Comparison of ENCODE assay signal across 33 cellular contexts in genomic region chrX:18194688-18195087, GRCh38. TPM values are rescaled to one million over a fixed set of nuclear protein-coding genes. Genes with fewer than 3 reads are reported as not detected.
DNase-seq lines count a peak whose midpoint lies in the region; ATAC-seq and TF ChIP-seq lines count a peak whose summit lies in the region.
"Had no signal": no experiment of that assay in that cellular context is flagged by ENCODE, and none has a peak within 500 bp of the region (broad histone marks: within the 10 kb centered on the region; RNA-seq: fewer than 3 reads in every experiment).

No MANE protein-coding gene starts in this region.

- H3K56ac ChIP-seq in mesendoderm (ENCODE audit: low read length): no peak overlapping the region

- H3K18ac ChIP-seq in mesendoderm (ENCODE audit: low read length): no peak overlapping the region

- no peaks in the 10 kb centered on the region for H3K9me3 ChIP-seq in esophagus squamous epithelium
- H3K9me3 ChIP-seq in body of pancreas: no peaks in the 10 kb centered on the region
- H3K9me3 ChIP-seq: left lung, Peyer's patch, upper lobe of right lung had no signal

- no peaks in the 10 kb centered on the region for H3K79me1 ChIP-seq in mesendoderm (ENCODE audit: low read length)

- WGBS in mesendoderm (ENCODE audit: extremely low coverage, insufficient coverage, low lambda C conversion rate): no CpG with 5 or more reads among the region's 1 CpG
- 28 to 48% methylated on average over 1 of the region's 1 CpG for WGBS in esophagus squamous epithelium, 2 donors
- 43 to 50% methylated on average over 1 of the region's 1 CpG for WGBS in body of pancreas, 2 donors

- H3K4ac ChIP-seq in mesendoderm (ENCODE audit: low read depth, low read length): no peak overlapping the region

- H2BK15ac ChIP-seq in mesendoderm (replicated peaks; ENCODE audit: low read depth): no peak overlapping the region

- intact Hi-C loops in esophagus squamous epithelium (cut with DNase I): no loop called here
- intact Hi-C loops in body of pancreas (cut with DNase I): no loop called here

- TF ChIP-seq POLR2A in esophagus squamous epithelium (IDR thresholded peaks at IDR 0.05): no peak
- no peak for TF ChIP-seq POLR2A in body of pancreas (IDR thresholded peaks at IDR 0.05)

- H3K79me2 ChIP-seq in mesendoderm (ENCODE audit: control insufficient read depth, insufficient read depth, low read length): no peaks in the 10 kb centered on the region
- H3K79me2 ChIP-seq: parathyroid adenoma had no signal

- no peak overlapping the region for H2AK5ac ChIP-seq in mesendoderm (ENCODE audit: low read length)

- no peak for TF ChIP-seq CTCF in esophagus squamous epithelium (IDR thresholded peaks at IDR 0.05)
- no peak for TF ChIP-seq CTCF in body of pancreas (IDR thresholded peaks at IDR 0.05)

- H3K9ac ChIP-seq in mesendoderm (ENCODE audit: low read length): no peak overlapping the region
- H3K9ac ChIP-seq: parathyroid adenoma had no signal

- H3K27me3 ChIP-seq in mesendoderm (ENCODE audit: insufficient read depth, low read length, poor library complexity) (no peaks in the 10 kb centered on the region), esophagus squamous epithelium (no peaks in the 10 kb centered on the region), body of pancreas (no peaks in the 10 kb centered on the region)
- H3K27me3 ChIP-seq: left lung, Peyer's patch, upper lobe of right lung had no signal

- DNase-seq in NCI-H526 (lab: John Stamatoyannopoulos, UW) (peak; percentile 22 to 37), NCI-H526 treated with DMSO at 0.1 percent for 48 hours (lab: John Stamatoyannopoulos, UW) (no peak), NCI-H187 treated with DMSO at 0.1 percent for 48 hours (lab: John Stamatoyannopoulos, UW) (peak; percentile 52), NCI-H510A treated with DMSO at 0.1 percent for 48 hours (lab: John Stamatoyannopoulos, UW) (peak; percentile 35), mesendoderm (peak; percentile 6), esophagus squamous epithelium (lab: John Stamatoyannopoulos, UW) (no peak), body of pancreas (no peak)
- DNase-seq: activated CD4-positive, alpha-beta T cell treated with anti-CD3 and anti-CD28 coated beads, Interleukin-2, amount 50 U/mL, for 48 hours; activated T-cell treated with anti-CD3 and anti-CD28 coated beads, Interleukin-2, amount 50 U/mL, for 72 hours; AML-193; caudate nucleus; CD4-positive, alpha-beta T cell; effector memory CD4-positive, alpha-beta T cell; glutamatergic neuron; islet precursor cell; KBM-7; left lung; NCI-H1436; NCI-H446; Peyer's patch; SHP77; small intestine; stimulated activated naive CD4-positive, alpha-beta T cell treated with Interleukin-2 at 50 U/mL for 16 hours; T-helper 17 cell; upper lobe of right lung had no signal

- H4K8ac ChIP-seq in mesendoderm (ENCODE audit: low read depth, low read length): no peak overlapping the region

- H2BK5ac ChIP-seq in mesendoderm (ENCODE audit: low read length): no peak overlapping the region

- H3K4me2 ChIP-seq in mesendoderm (ENCODE audit: low read length): no peak overlapping the region

- no peak overlapping the region for H2BK120ac ChIP-seq in mesendoderm (ENCODE audit: low read depth, low read length)

- H3K4me3 ChIP-seq in mesendoderm (ENCODE audit: low read length) (no peak overlapping the region), esophagus squamous epithelium (no peak overlapping the region), body of pancreas (no peak overlapping the region)
- H3K4me3 ChIP-seq: coronary artery, left lung, Peyer's patch, upper lobe of right lung had no signal

- H3K27ac ChIP-seq in mesendoderm (ENCODE audit: low read depth, low read length): no peak overlapping the region
- no peak overlapping the region for H3K27ac ChIP-seq in esophagus squamous epithelium
- no peak overlapping the region for H3K27ac ChIP-seq in body of pancreas
- H3K27ac ChIP-seq: coronary artery, left lung, parathyroid adenoma, Peyer's patch, upper lobe of right lung had no signal

- H3K23ac ChIP-seq in mesendoderm (ENCODE audit: low read length): no peak overlapping the region

- H4K5ac ChIP-seq in mesendoderm (ENCODE audit: low read length): no peak overlapping the region

- H3K4me1 ChIP-seq in mesendoderm (ENCODE audit: control insufficient read depth, low read depth, low read length) (no peaks in the 10 kb centered on the region), esophagus squamous epithelium (no peaks in the 10 kb centered on the region), body of pancreas (no peaks in the 10 kb centered on the region)
- H3K4me1 ChIP-seq: left lung, parathyroid adenoma, Peyer's patch, upper lobe of right lung had no signal

- no peak for ATAC-seq in GM19452 (IDR thresholded peaks at IDR 0.05; ENCODE audit: unreplicated experiment)
- ATAC-seq in body of pancreas: no peak
- ATAC-seq: activated T-cell treated with anti-CD3 and anti-CD28 coated beads, Interleukin-2, amount 50 U/mL, for 72 hours; left lung; T-helper 17 cell; upper lobe of right lung had no signal

- no peaks in the 10 kb centered on the region for H3K36me3 ChIP-seq in mesendoderm (ENCODE audit: control insufficient read depth, insufficient read depth, low read length)
- no peaks in the 10 kb centered on the region for H3K36me3 ChIP-seq in esophagus squamous epithelium
- H3K36me3 ChIP-seq in body of pancreas (replicated peaks in 1 of 2; ENCODE audit: insufficient read depth in 1 of 2, low read depth in 2 of 2): no peaks in the 10 kb centered on the region
- H3K36me3 ChIP-seq: left lung, Peyer's patch, upper lobe of right lung had no signal

RNA-seq across cellular contexts. Expression of gene BEND2, which starts 26.0 kb away (rescaled TPM):
- not detected for polyA plus RNA-seq in mesendoderm (2013, experiment 1 of 2)
- not detected for polyA plus RNA-seq in mesendoderm (2013, experiment 2 of 2)
- total RNA-seq in esophagus squamous epithelium: not detected
- total RNA-seq in body of pancreas: under 1 TPM in 1 of 2 donors, not detected in 1; under 0.01 TPM
- total RNA-seq: A673; activated T-cell treated with anti-CD3 and anti-CD28 coated beads, Interleukin-2, amount 50 U/mL, for 72 hours; CD4-positive, alpha-beta T cell; epithelial cell of proximal tubule; left lung; MCF 10A; mesenteric fat pad; neural crest cell; Peyer's patch; upper lobe of right lung had no signal
- polyA plus RNA-seq: small intestine had no signal

Comparison
In these comparisons a context has a peak if more than half of its experiments do, and no peak if none do; other contexts are left out.
1. DNase-seq: peak in NCI-H526 (2 of 2), NCI-H187 treated with DMSO at 0.1 percent for 48 hours (single experiment), NCI-H510A treated with DMSO at 0.1 percent for 48 hours (single experiment) and mesendoderm (single experiment); none in NCI-H526 treated with DMSO at 0.1 percent for 48 hours (single experiment), esophagus squamous epithelium (single experiment) and body of pancreas (0 of 4).